6 cellular contexts compared by ENCODE assay signal in genomic region chr15:42491540-42492225, GRCh38. TPM values are rescaled to one million over a fixed set of nuclear protein-coding genes. Genes with fewer than 3 reads are reported as not detected.
DNase-seq lines count a peak whose midpoint lies in the region; ATAC-seq and TF ChIP-seq lines count a peak whose summit lies in the region.

No MANE protein-coding gene starts in this region.

- H3K27ac ChIP-seq in AG04450 (ENCODE audit: low read depth, low read length) = peak overlapping the region; percentile 99

- TF ChIP-seq CTCF in AG04450 (IDR thresholded peaks at IDR 0.05; ENCODE audit: low read depth, low read length) = no peak

- CTCF ChIA-PET in AG04450 (lab: Charles Lee) = interaction anchor here (0.6 to 1.6 kb wide), 2 partner anchors 14 to 159 kb away, joined by 3 to 6 read pairs; no protein-coding TSS in a partner anchor

- POLR2A ChIA-PET in AG04450 (lab: Yijun Ruan, JAX) = interaction anchor here (0.5 to 2.0 kb wide), 6 partner anchors 8 to 218 kb away, joined by 3 to 8 read pairs (median 4); partner anchors contain the start of genes GANC, HAUS2, LRRC57 and TMEM87A

- ATAC-seq in GM18502 (IDR thresholded peaks at IDR 0.05; ENCODE audit: poor library complexity, unreplicated experiment) = no peak

- H3K27me3 ChIP-seq in AG04450 (ENCODE audit: control insufficient read depth, insufficient read depth, low read length) = no peaks in the 10 kb centered on the region

- no peaks in the 10 kb centered on the region; the same call in 1 of the 2 replicates for H3K9me3 ChIP-seq in AG04450 (ENCODE audit: control insufficient read depth, insufficient read depth, low read length)

- DNase-seq in AG04450 (ENCODE audit: low read depth, low spot score) (peak; percentile 38), RKO (ENCODE audit: low spot score) (peak; percentile 92), hepatic stellate cell (ENCODE audit: low spot score) (peak; percentile 81), NCI-H2081 (lab: John Stamatoyannopoulos, UW) (no peak)
- DNase-seq in stimulated activated CD4-positive, alpha-beta T cell treated with anti-CD3 and anti-CD28 coated beads, Interleukin-4, amount 100 ng/mL, for 1 hour = no peak

- H3K4me3 ChIP-seq in AG04450 (ENCODE audit: low read depth, low read length) = peak overlapping the region; percentile 77

RNA-seq across cellular contexts. Expression of gene ZNF106, which starts 0.7 kb away (rescaled TPM):
- 60.8 and 67.4 TPM in 2 replicates for polyA plus RNA-seq in AG04450 (2011; rRNA removed)
- polyA minus RNA-seq in AG04450 (2011; rRNA and poly(A)+ RNA removed) = 140 and 201 TPM in 2 replicates

RNA-seq across cellular contexts. Expression of gene SNAP23, which starts 3.8 kb away (rescaled TPM):
- 65.9 and 83.7 TPM in 2 replicates for polyA plus RNA-seq in AG04450 (2011; rRNA removed)
- 33.1 and 41.8 TPM in 2 replicates for polyA minus RNA-seq in AG04450 (2011; rRNA and poly(A)+ RNA removed)

RNA-seq across cellular contexts. Expression of gene LRRC57, which starts 56.9 kb away (rescaled TPM):
- 18.2 and 18.3 TPM in 2 replicates for polyA plus RNA-seq in AG04450 (2011; rRNA removed)
- polyA minus RNA-seq in AG04450 (2011; rRNA and poly(A)+ RNA removed) = 5.7 and 9.7 TPM in 2 replicates

RNA-seq across cellular contexts. Expression of gene HAUS2, which starts 57.0 kb away (rescaled TPM):
- 26.4 and 30.6 TPM in 2 replicates for polyA plus RNA-seq in AG04450 (2011; rRNA removed)
- 6.8 and 7.9 TPM in 2 replicates for polyA minus RNA-seq in AG04450 (2011; rRNA and poly(A)+ RNA removed)

Comparison
In these comparisons a context has a peak if more than half of its experiments do, and no peak if none do; other contexts are left out.
1. DNase-seq: peak in AG04450 (single experiment), RKO (single experiment) and hepatic stellate cell (single experiment); none in stimulated activated CD4-positive, alpha-beta T cell treated with anti-CD3 and anti-CD28 coated beads, Interleukin-4, amount 100 ng/mL, for 1 hour (single experiment) and NCI-H2081 (0 of 2).